ENCODE assay signal across 9 cellular contexts in genomic region chr6:63685453-63686379, GRCh38. TPM values are rescaled to one million over a fixed set of nuclear protein-coding genes. Genes with fewer than 3 reads are reported as not detected.
DNase-seq lines count a peak whose midpoint lies in the region; ATAC-seq and TF ChIP-seq lines count a peak whose summit lies in the region.
"Had no signal": no experiment of that assay in that cellular context is flagged by ENCODE, and none has a peak within 500 bp of the region (broad histone marks: within the 10 kb centered on the region; RNA-seq: fewer than 3 reads in every experiment).

No MANE protein-coding gene starts in this region.

- H3K27me3 ChIP-seq in left lung (no peaks in the 10 kb centered on the region), Peyer's patch (no peaks in the 10 kb centered on the region)

- ATAC-seq in GM18508 (IDR thresholded peaks at IDR 0.05; ENCODE audit: insufficient read depth, unreplicated experiment) (peak; percentile 78), GM21576 (IDR thresholded peaks at IDR 0.05; ENCODE audit: unreplicated experiment) (peak; percentile 93), HG03558 (IDR thresholded peaks at IDR 0.05; ENCODE audit: extremely low read depth, unreplicated experiment) (peak; percentile 53), left lung (peak; percentile 38)
- ATAC-seq: left ventricle myocardium superior had no signal

- no peak for DNase-seq in left lung
- no peak for DNase-seq in Peyer's patch
- DNase-seq in DMS 273 treated with DMSO at 0.1 percent for 48 hours (lab: John Stamatoyannopoulos, UW) = no peak
- no peak for DNase-seq in NCI-H1092 (lab: John Stamatoyannopoulos, UW)
- DNase-seq in NCI-H187 treated with DMSO at 0.1 percent for 48 hours (lab: John Stamatoyannopoulos, UW) = no peak
- DNase-seq: left ventricle myocardium superior had no signal

- H3K9me3 ChIP-seq in left lung (no peaks in the 10 kb centered on the region), Peyer's patch (no peaks in the 10 kb centered on the region)

- no peak for TF ChIP-seq POLR2A in Peyer's patch (IDR thresholded peaks at IDR 0.05)

- H3K4me1 ChIP-seq in left lung = peaks cover 0 to 27% of the 10 kb centered on the region in 2 donors
- H3K4me1 ChIP-seq in Peyer's patch = peaks cover 0 to 7% (median 0%) of the 10 kb centered on the region in 4 donors

- no peak for TF ChIP-seq CTCF in left lung (IDR thresholded peaks at IDR 0.05)
- TF ChIP-seq CTCF in Peyer's patch (IDR thresholded peaks at IDR 0.05) = no peak

- H3K27ac ChIP-seq in left lung = peak overlapping the region in 1 of 2 donors; percentile 25
- H3K27ac ChIP-seq in Peyer's patch = no peak overlapping the region

- H3K36me3 ChIP-seq in left lung (peaks cover 0 to 17% of the 10 kb centered on the region in 2 donors), Peyer's patch (peaks cover 0 to 10% (median 0%) of the 10 kb centered on the region in 3 donors)

- H3K4me3 ChIP-seq in left lung (no peak overlapping the region), Peyer's patch (no peak overlapping the region)

- intact Hi-C loops in left lung (cut with DNase I) = no loop called here

RNA-seq across cellular contexts. Expression of gene PHF3, which starts 50.1 kb away (rescaled TPM):
- total RNA-seq in left lung = 10 to 100 TPM; 44.5 to 46.0 TPM
- 100 to 1,000 TPM in 1 of 4 donors, 10 to 100 TPM in 3; 62.1 to 150 (median 78.2) TPM for total RNA-seq in Peyer's patch

Comparison
In these comparisons a context has a peak if more than half of its experiments do, and no peak if none do; other contexts are left out.
1. ATAC-seq: peak in every context shown above with its lines; median percentile 93 in GM21576; 78 in GM18508; 53 in HG03558; 38 in left lung.